19 cellular contexts compared by ENCODE assay signal in genomic region chr3:53829605-53830004, GRCh38. TPM values are rescaled to one million over a fixed set of nuclear protein-coding genes. Genes with fewer than 3 reads are reported as not detected.
DNase-seq lines count a peak whose midpoint lies in the region; ATAC-seq and TF ChIP-seq lines count a peak whose summit lies in the region.
"Had no signal": no experiment of that assay in that cellular context is flagged by ENCODE, and none has a peak within 500 bp of the region (broad histone marks: within the 10 kb centered on the region; RNA-seq: fewer than 3 reads in every experiment).

No MANE protein-coding gene starts in this region.

- no peak overlapping the region for H3K4me3 ChIP-seq in right cardiac atrium (ENCODE audit: low read length)
- no peak overlapping the region for H3K4me3 ChIP-seq in mucosa of descending colon
- H3K4me3 ChIP-seq in stomach, result no peak overlapping the region
- H3K4me3 ChIP-seq: BLaER1 treated with 17β-estradiol and CSF1 and Interleukin-3, amounts not matched to agents 10 nM and 100 nM; GM23248 had no signal

- ATAC-seq in right cardiac atrium (no peak), mucosa of descending colon (peak; percentile 67)
- ATAC-seq in activated T-helper 17 cell treated with anti-CD3 and anti-CD28 coated beads, Interleukin-2, amount 50 U/mL, for 72 hours (replicated peaks), result no peak

- H3K4me3 Mint-ChIP-seq in activated T-helper 17 cell treated with anti-CD3 and anti-CD28 coated beads, Interleukin-2, amount 50 U/mL, for 72 hours, result no peak overlapping the region
- H3K4me3 Mint-ChIP-seq: CD4-positive, alpha-beta memory T cell had no signal

- no peaks in the 10 kb centered on the region for H3K27me3 ChIP-seq in right cardiac atrium (ENCODE audit: control insufficient read depth, insufficient read depth)
- H3K27me3 ChIP-seq in stomach, result no peaks in the 10 kb centered on the region
- H3K27me3 ChIP-seq: BE2C; BLaER1 treated with 17β-estradiol and CSF1 and Interleukin-3, amounts not matched to agents 10 nM and 100 nM had no signal

- H3K9me3 ChIP-seq in right cardiac atrium (ENCODE audit: control insufficient read depth, low read length) (no peaks in the 10 kb centered on the region), mucosa of descending colon (no peaks in the 10 kb centered on the region), stomach (no peaks in the 10 kb centered on the region)
- H3K9me3 ChIP-seq: BE2C; BLaER1 treated with 17β-estradiol and CSF1 and Interleukin-3, amounts not matched to agents 10 nM and 100 nM had no signal

- intact Hi-C loops in cardiac septum (cut with DNase I) (no loop called here), right cardiac atrium (cut with DNase I) (no loop called here), mucosa of descending colon (cut with DNase I, micrococcal nuclease) (no loop called here), stomach (cut with DNase I; ENCODE audit: low total_unique reads) (no loop called here)

- H3K36me3 ChIP-seq in mucosa of descending colon (ENCODE audit: low read depth) (no peaks in the 10 kb centered on the region), stomach (peaks cover 0 to 7% (median 7%) of the 10 kb centered on the region in 4 donors)
- H3K36me3 ChIP-seq: BE2C; BLaER1 treated with 17β-estradiol and CSF1 and Interleukin-3, amounts not matched to agents 10 nM and 100 nM had no signal

- no peak overlapping the region for H3K27ac Mint-ChIP-seq in activated T-helper 17 cell treated with anti-CD3 and anti-CD28 coated beads, Interleukin-2, amount 50 U/mL, for 72 hours
- H3K27ac Mint-ChIP-seq: CD4-positive, alpha-beta memory T cell had no signal

- no peaks in the 10 kb centered on the region for H3K27me3 Mint-ChIP-seq in activated T-helper 17 cell treated with anti-CD3 and anti-CD28 coated beads, Interleukin-2, amount 50 U/mL, for 72 hours
- H3K27me3 Mint-ChIP-seq: CD4-positive, alpha-beta memory T cell had no signal

- H3K36me3 Mint-ChIP-seq in activated T-helper 17 cell treated with anti-CD3 and anti-CD28 coated beads, Interleukin-2, amount 50 U/mL, for 72 hours (ENCODE audit: low read depth), result no peaks in the 10 kb centered on the region
- H3K36me3 Mint-ChIP-seq: CD4-positive, alpha-beta memory T cell had no signal

- peak; percentile 15 for DNase-seq in cardiac septum (ENCODE audit: low spot score)
- DNase-seq in right cardiac atrium, result no peak
- no peak for DNase-seq in mucosa of descending colon
- DNase-seq in stomach, result no peak
- DNase-seq: BE2C; Calu3; CD4-positive, alpha-beta memory T cell; COR-L47; DMS53; DMS79 treated with DMSO at 0.1 percent for 48 hours; GF-D8; GM23248; H7; HCEC 1CT had no signal

- no peaks in the 10 kb centered on the region for H3K9me3 Mint-ChIP-seq in activated T-helper 17 cell treated with anti-CD3 and anti-CD28 coated beads, Interleukin-2, amount 50 U/mL, for 72 hours

- H3K27ac ChIP-seq in right cardiac atrium (ENCODE audit: low read length) (no peak overlapping the region), VCaP (peak overlapping the region; percentile 52), stomach (no peak overlapping the region)
- H3K27ac ChIP-seq: 22Rv1; BLaER1 treated with 17β-estradiol and CSF1 and Interleukin-3, amounts not matched to agents 10 nM and 100 nM; GM23248 had no signal

- 83% methylated on average over 2 of the region's 2 CpGs for WGBS in right cardiac atrium
- WGBS in stomach, 5 donors, result 73 to 83% (median 77%) methylated on average over 2 of the region's 2 CpGs

- TF ChIP-seq CTCF in VCaP (conservative IDR thresholded peaks at IDR 0.05), result no peak
- TF ChIP-seq CTCF in mucosa of descending colon (IDR thresholded peaks at IDR 0.05), result no peak
- no peak for TF ChIP-seq CTCF in stomach (IDR thresholded peaks at IDR 0.05)

- no peaks in the 10 kb centered on the region for H3K4me1 ChIP-seq in right cardiac atrium (ENCODE audit: control insufficient read depth, insufficient read depth, low read length)
- H3K4me1 ChIP-seq in mucosa of descending colon (ENCODE audit: low read depth), result no peaks in the 10 kb centered on the region
- H3K4me1 ChIP-seq in stomach, result no peaks in the 10 kb centered on the region
- H3K4me1 ChIP-seq: BE2C had no signal

- H3K4me1 Mint-ChIP-seq in activated T-helper 17 cell treated with anti-CD3 and anti-CD28 coated beads, Interleukin-2, amount 50 U/mL, for 72 hours, result no peaks in the 10 kb centered on the region
- H3K4me1 Mint-ChIP-seq: CD4-positive, alpha-beta memory T cell had no signal

- no peak for TF ChIP-seq EP300 in stomach (IDR thresholded peaks at IDR 0.05)

- TF ChIP-seq POLR2A in stomach (IDR thresholded peaks at IDR 0.05), result no peak

RNA-seq across cellular contexts. Expression of gene CHDH, which starts 16.6 kb away (rescaled TPM):
- total RNA-seq in cardiac septum (0.92 TPM), right cardiac atrium (1 to 10 TPM; 4.6 to 8.2 (median 6.9) TPM), mucosa of descending colon (10 to 100 TPM; 16.5 to 24.1 (median 22.1) TPM), stomach (100 to 1,000 TPM in 1 of 5 donors, 10 to 100 TPM in 2, 1 to 10 TPM in 2; 8.2 to 385 (median 13.4) TPM)
- polyA plus RNA-seq in right cardiac atrium (2.2 TPM), stomach (1 to 10 TPM; 1.7 to 3.7 (median 3.4) TPM)
- total RNA-seq in activated T-helper 17 cell treated with anti-CD3 and anti-CD28 coated beads, Interleukin-2, amount 50 U/mL, for 72 hours, result 1 to 10 TPM; 1.1 TPM
- polyA plus RNA-seq: GM23248 had no signal

RNA-seq across cellular contexts. Expression of gene IL17RB, which starts 16.8 kb away (rescaled TPM):
- total RNA-seq in cardiac septum (0.08 TPM), right cardiac atrium (1 to 10 TPM; 1.4 to 2.9 (median 2.2) TPM), mucosa of descending colon (10 to 100 TPM; 10.3 to 13.4 (median 10.9) TPM), stomach (10 to 100 TPM in 1 of 5 donors, 1 to 10 TPM in 4; 2.5 to 34.2 (median 3.5) TPM)
- polyA plus RNA-seq in right cardiac atrium (1.3 TPM), stomach (1 to 10 TPM in 2 of 3 donors, under 1 TPM in 1; 0.61 to 4.5 (median 3.1) TPM)
- 1 to 10 TPM; 1.8 to 2.6 TPM for total RNA-seq in activated T-helper 17 cell treated with anti-CD3 and anti-CD28 coated beads, Interleukin-2, amount 50 U/mL, for 72 hours
- total RNA-seq: GM23248 had no signal
- polyA plus RNA-seq: AG04450 had no signal

RNA-seq across cellular contexts. Expression of gene ACTR8, which starts 52.3 kb away (rescaled TPM):
- total RNA-seq in cardiac septum (33.1 TPM), right cardiac atrium (10 to 100 TPM; 31.5 to 47.9 (median 36.9) TPM), mucosa of descending colon (10 to 100 TPM; 29.1 to 36.0 (median 34.1) TPM), stomach (100 to 1,000 TPM in 1 of 5 donors, 10 to 100 TPM in 4; 12.5 to 171 (median 25.5) TPM)
- polyA plus RNA-seq in right cardiac atrium (13.4 TPM), stomach (1 to 10 TPM; 6.7 to 9.6 (median 8.3) TPM)
- 10 to 100 TPM; 26.6 to 30.8 TPM for total RNA-seq in activated T-helper 17 cell treated with anti-CD3 and anti-CD28 coated beads, Interleukin-2, amount 50 U/mL, for 72 hours
